Comparison of ENCODE assay signal across 33 cellular contexts in genomic region chr5:158494541-158494940, GRCh38.
DNase-seq lines count a peak whose midpoint lies in the region; ATAC-seq, FAIRE-seq and TF ChIP-seq lines count a peak whose summit lies in the region.
"Had no signal": no experiment of that assay in that cellular context is flagged by ENCODE, and none has a peak within 500 bp of the region (broad histone marks: within the 10 kb centered on the region; RNA-seq: fewer than 3 reads in every experiment).

No MANE protein-coding gene starts in this region.

- H3K4me3 ChIP-seq in GM12878 (no peak overlapping the region), K562 (no peak overlapping the region), neural cell (ENCODE audit: low read length) (no peak overlapping the region), prostate gland (no peak overlapping the region), Karpas-422 (ENCODE audit: low read length) (no peak overlapping the region)
- H3K4me3 ChIP-seq: A549; BLaER1; BLaER1 treated with 17β-estradiol and CSF1 and Interleukin-3, amounts not matched to agents 10 nM and 100 nM had no signal

- WGBS in GM12878 (ENCODE audit: insufficient coverage, insufficient replicate concordance, low lambda C conversion rate, missing lambda C conversion rate), result 23% methylated on average over 2 of the region's 2 CpGs
- WGBS in K562 (ENCODE audit: insufficient coverage, low coverage, missing lambda C conversion rate), result 3% methylated on average over 2 of the region's 2 CpGs
- WGBS in prostate gland, result 92% methylated on average over 2 of the region's 2 CpGs

- TF ChIP-seq RAD21 in GM12878 (IDR thresholded peaks at IDR 0.05; ENCODE audit: insufficient read depth, low read depth, low read length) (no peak), K562 (CRISPR knock-in tag; conservative IDR thresholded peaks at IDR 0.05 in 1 of 2, IDR thresholded peaks at IDR 0.05 in 1 of 2) (no peak), neural cell (conservative IDR thresholded peaks at IDR 0.05) (no peak)

- intact Hi-C loops in GM12878 (cut with micrococcal nuclease; ENCODE audit: unreplicated experiment) (loop anchor here (10.0 kb wide), 1 partner anchor 1210 kb away; no protein-coding TSS in a partner anchor), K562 (cut with micrococcal nuclease) (no loop called here), prostate gland (cut with DNase I) (no loop called here)

- no peak for TF ChIP-seq EP300 in GM12878 (IDR thresholded peaks at IDR 0.05; ENCODE audit: borderline replicate concordance in 1 of 2, control insufficient read depth in 1 of 2, low read depth in 2 of 2, low read length in 2 of 2)
- no peak for TF ChIP-seq EP300 in K562 (IDR thresholded peaks at IDR 0.05; ENCODE audit: low read length)
- TF ChIP-seq EP300 in neural cell (conservative IDR thresholded peaks at IDR 0.05; ENCODE audit: poor library complexity, severe bottlenecking), result no peak

- H3K4me2 ChIP-seq in GM12878 (ENCODE audit: control insufficient read depth, insufficient read depth) (no peak overlapping the region), K562 (ENCODE audit: insufficient read depth, low read length) (no peak overlapping the region), neural cell (ENCODE audit: low read length) (no peak overlapping the region), Karpas-422 (ENCODE audit: low read depth, low read length, poor library complexity, severe bottlenecking) (no peak overlapping the region)
- H3K4me2 ChIP-seq: A549; BLaER1; BLaER1 treated with 17β-estradiol and CSF1 and Interleukin-3, amounts not matched to agents 10 nM and 100 nM had no signal

- RAD21 ChIA-PET in GM12878 (lab: Charles Lee; ENCODE audit: unreplicated experiment), result no interaction called here

- H2AFZ ChIP-seq in GM12878 (ENCODE audit: control insufficient read depth, low read depth, low read length) (no peak overlapping the region), K562 (ENCODE audit: low read depth, low read length) (no peak overlapping the region), neural cell (ENCODE audit: low read depth, low read length) (no peak overlapping the region), Karpas-422 (ENCODE audit: low read length) (no peak overlapping the region)

- SMC1A ChIA-PET in GM12878 (lab: Charles Lee; ENCODE audit: uncharacterized antibody, unreplicated experiment), result interaction anchor here (0.8 to 1.8 kb wide), 2 partner anchors 16 to 30 kb away, joined by 3 to 4 read pairs; no protein-coding TSS in a partner anchor

- H3F3A ChIP-seq in neural cell (ENCODE audit: insufficient read depth, low read length, poor library complexity, severe bottlenecking), result no peaks in the 10 kb centered on the region

- CTCF ChIA-PET in GM12878 (lab: Yijun Ruan, JAX) (no interaction called here), K562 (lab: Yijun Ruan, JAX; ENCODE audit: low intra/inter-chr PET ratio) (no interaction called here)

- no peaks in the 10 kb centered on the region for H3K79me2 ChIP-seq in GM12878 (ENCODE audit: control insufficient read depth, insufficient read depth, low read length)
- H3K79me2 ChIP-seq in K562 (ENCODE audit: control insufficient read depth, insufficient read depth, low read length), result no peaks in the 10 kb centered on the region
- no peaks in the 10 kb centered on the region for H3K79me2 ChIP-seq in neural cell (replicated peaks; ENCODE audit: insufficient read depth, low read length)
- no peaks in the 10 kb centered on the region for H3K79me2 ChIP-seq in Karpas-422 (ENCODE audit: low read length)

- TF ChIP-seq POLR2A in GM12878 (IDR thresholded peaks at IDR 0.05; ENCODE audit: low read depth, low read length) (no peak), K562 (conservative IDR thresholded peaks at IDR 0.05) (no peak), prostate gland (IDR thresholded peaks at IDR 0.05) (no peak)

- H3K9me2 ChIP-seq in neural cell (ENCODE audit: insufficient read depth, low read length) (no peaks in the 10 kb centered on the region), Karpas-422 (replicated peaks; ENCODE audit: insufficient read depth, low read length) (no peaks in the 10 kb centered on the region)

- BruUV-seq in GM12878 (replicated peaks; lab: Mats Ljungman, UMichigan) (no TSS peak), K562 (replicated peaks; lab: Mats Ljungman, UMichigan) (no TSS peak)

- FAIRE-seq in GM12878 (lab: Jason Lieb, UNC), result no peak
- FAIRE-seq in K562 (lab: Jason Lieb, UNC), result no peak
- FAIRE-seq: A204.1, A549, D721Med had no signal

- no peak overlapping the region for H3K27ac ChIP-seq in GM12878 (ENCODE audit: control insufficient read depth, insufficient read depth)
- no peak overlapping the region for H3K27ac ChIP-seq in K562 (ENCODE audit: extremely low read depth, low read depth, low read length)
- peak overlapping the region; percentile 89 for H3K27ac ChIP-seq in neural cell (ENCODE audit: low read length)
- no peak overlapping the region for H3K27ac ChIP-seq in prostate gland
- no peak overlapping the region for H3K27ac ChIP-seq in Karpas-422 (ENCODE audit: low read length)
- H3K27ac ChIP-seq: 22Rv1; A549; BLaER1; BLaER1 treated with 17β-estradiol and CSF1 and Interleukin-3, amounts not matched to agents 10 nM and 100 nM; C4-2B had no signal

- H3K27me3 ChIP-seq in GM12878 (replicated peaks in 1 of 2; ENCODE audit: control insufficient read depth in 2 of 2, insufficient read depth in 2 of 2, low read length in 1 of 2), result no peaks in the 10 kb centered on the region
- H3K27me3 ChIP-seq in K562 (ENCODE audit: control insufficient read depth in 2 of 2, insufficient read depth in 2 of 2, low read length in 2 of 2), result no peaks in the 10 kb centered on the region
- no peaks in the 10 kb centered on the region for H3K27me3 ChIP-seq in neural cell (ENCODE audit: insufficient read depth, low read depth, low read length)
- no peaks in the 10 kb centered on the region for H3K27me3 ChIP-seq in prostate gland (replicated peaks; ENCODE audit: insufficient read depth)
- no peaks in the 10 kb centered on the region for H3K27me3 ChIP-seq in Karpas-422 (ENCODE audit: low read length)
- H3K27me3 ChIP-seq: BE2C; BLaER1; BLaER1 treated with 17β-estradiol and CSF1 and Interleukin-3, amounts not matched to agents 10 nM and 100 nM had no signal

- no peak for TF ChIP-seq CTCF in GM12878 (IDR thresholded peaks at IDR 0.05 in 2 of 3, conservative IDR thresholded peaks at IDR 0.05 in 1 of 3; ENCODE audit: control insufficient read depth in 2 of 3, extremely low read depth in 1 of 3, insufficient read depth in 1 of 3, low read depth in 3 of 3, low read length in 3 of 3)
- TF ChIP-seq CTCF in K562 (IDR thresholded peaks at IDR 0.05 in 2 of 3, conservative IDR thresholded peaks at IDR 0.05 in 1 of 3; ENCODE audit: insufficient read depth in 2 of 3, low read depth in 1 of 3, low read length in 3 of 3), result no peak
- no peak for TF ChIP-seq CTCF in neural cell (IDR thresholded peaks at IDR 0.05; ENCODE audit: poor library complexity, severe bottlenecking)
- no peak for TF ChIP-seq CTCF in prostate gland (IDR thresholded peaks at IDR 0.05)

- POLR2A ChIA-PET in GM12878 (lab: Charles Lee), result no interaction called here
- POLR2A ChIA-PET in K562 (lab: Yijun Ruan, JAX), result no interaction called here

- ATAC-seq in GM12878 (no peak), K562 (no peak)
- ATAC-seq: A549; CD8-positive, alpha-beta T cell had no signal

- H3K4me1 ChIP-seq in GM12878 (ENCODE audit: control insufficient read depth, insufficient read depth, low read length), result no peaks in the 10 kb centered on the region
- H3K4me1 ChIP-seq in K562 (replicated peaks in 1 of 2; ENCODE audit: control insufficient read depth in 2 of 2, insufficient read depth in 2 of 2, low read length in 2 of 2), result no peaks in the 10 kb centered on the region
- no peaks in the 10 kb centered on the region for H3K4me1 ChIP-seq in prostate gland (replicated peaks)
- H3K4me1 ChIP-seq in Karpas-422 (ENCODE audit: low read length), result no peaks in the 10 kb centered on the region
- H3K4me1 ChIP-seq: A549, BE2C, Caco-2 had no signal

- in situ Hi-C loops in GM12878 (cut with MboI), result no loop called here
- in situ Hi-C loops in K562 (cut with MboI), result no loop called here

- no peak for DNase-seq in GM12878 (ENCODE audit: low read depth, low spot score)
- DNase-seq in K562 (ENCODE audit: extremely low read depth in 1 of 4, low spot score in 3 of 4), result no peak
- DNase-seq in activated CD4-positive, alpha-beta T cell treated with anti-CD3 and anti-CD28 coated beads, Interleukin-2, amount 50 U/mL, for 48 hours, result no peak
- no peak for DNase-seq in prostate gland (ENCODE audit: low spot score)
- no peak for DNase-seq in Karpas-422
- DNase-seq: 8988T; ACHN; AML-193; BE2C; C1 segment of cervical spinal cord; Caco-2; Calu3; CD4-positive, alpha-beta memory T cell; CD4-positive, alpha-beta T cell; CD4-positive, CD25-positive, alpha-beta regulatory T cell; CD8-positive, alpha-beta memory T cell; CD8-positive, alpha-beta T cell; COR-L47; DMS 273 treated with DMSO at 0.1 percent for 48 hours; DMS153; DMS53; DMS79; DMS79 treated with DMSO at 0.1 percent for 48 hours; DND-41; EL had no signal

- no peaks in the 10 kb centered on the region for H3K9me3 ChIP-seq in GM12878 (replicated peaks; ENCODE audit: control insufficient read depth, insufficient read depth, low read length)
- no peaks in the 10 kb centered on the region for H3K9me3 ChIP-seq in K562 (replicated peaks; ENCODE audit: control insufficient read depth, insufficient read depth, low read depth, low read length)
- H3K9me3 ChIP-seq in neural cell (ENCODE audit: low read length), result no peaks in the 10 kb centered on the region
- H3K9me3 ChIP-seq in prostate gland, result no peaks in the 10 kb centered on the region
- H3K9me3 ChIP-seq in Karpas-422 (ENCODE audit: low read length), result no peaks in the 10 kb centered on the region
- H3K9me3 ChIP-seq: A549, BE2C, Caco-2 had no signal

- H4K20me1 ChIP-seq in GM12878 (ENCODE audit: control insufficient read depth, insufficient read depth) (no peaks in the 10 kb centered on the region), K562 (replicated peaks; ENCODE audit: control insufficient read depth, insufficient read depth, low read length) (no peaks in the 10 kb centered on the region), neural cell (ENCODE audit: insufficient read depth) (no peaks in the 10 kb centered on the region), Karpas-422 (ENCODE audit: insufficient read depth, low read depth, low read length) (no peaks in the 10 kb centered on the region)
- H4K20me1 ChIP-seq: BLaER1; BLaER1 treated with 17β-estradiol and CSF1 and Interleukin-3, amounts not matched to agents 10 nM and 100 nM had no signal

- H3K9ac ChIP-seq in GM12878 (ENCODE audit: control insufficient read depth, insufficient read depth, low read length) (no peak overlapping the region), K562 (ENCODE audit: insufficient read depth in 1 of 2, low read depth in 2 of 2, low read length in 2 of 2) (no peak overlapping the region), neural cell (ENCODE audit: low read length) (no peak overlapping the region), Karpas-422 (ENCODE audit: low read length) (no peak overlapping the region)
- H3K9ac ChIP-seq: BLaER1; BLaER1 treated with 17β-estradiol and CSF1 and Interleukin-3, amounts not matched to agents 10 nM and 100 nM had no signal

- H3K36me3 ChIP-seq in GM12878 (ENCODE audit: control insufficient read depth in 2 of 2, insufficient read depth in 2 of 2, low read length in 1 of 2) (no peaks in the 10 kb centered on the region), K562 (ENCODE audit: control insufficient read depth, insufficient read depth, low read length) (no peaks in the 10 kb centered on the region), neural cell (ENCODE audit: insufficient read depth, low read length) (no peaks in the 10 kb centered on the region), prostate gland (no peaks in the 10 kb centered on the region), Karpas-422 (ENCODE audit: insufficient read depth, low read length) (no peaks in the 10 kb centered on the region)
- H3K36me3 ChIP-seq: BE2C had no signal

- no peaks in the 10 kb centered on the region for H3K9me1 ChIP-seq in K562 (ENCODE audit: control insufficient read depth, insufficient read depth, low read length)
